Comparison of ENCODE assay signal across 8 cellular contexts in the genomic region with DNA sequence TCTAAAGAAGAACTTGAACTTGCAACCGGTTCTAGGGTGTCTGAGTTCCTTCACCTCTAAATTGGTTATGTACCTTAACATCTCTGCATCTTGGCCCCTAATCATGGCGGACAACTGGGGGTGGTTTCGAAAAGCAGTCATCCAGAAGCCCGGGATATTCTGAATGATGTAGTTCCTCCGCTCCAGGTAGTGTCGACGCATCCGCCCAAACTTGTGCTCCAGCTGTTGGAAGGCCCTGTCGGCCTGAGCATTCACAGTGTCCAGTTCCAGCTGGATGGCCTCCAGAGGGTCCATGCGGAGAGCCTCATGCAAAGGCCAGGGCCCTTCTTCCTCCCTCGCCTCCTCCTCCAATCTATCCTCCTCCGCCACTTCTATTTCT.
DNase-seq lines count a peak whose midpoint lies in the region; ATAC-seq and TF ChIP-seq lines count a peak whose summit lies in the region.

No MANE protein-coding gene starts in this region.

- peak overlapping the region; percentile 96 to 100 (median 100) for H3K4me3 Mint-ChIP-seq in nephron

- peak overlapping the region; percentile 99 to 100 (median 100) for H3K27ac Mint-ChIP-seq in nephron

- H3K36me3 Mint-ChIP-seq in nephron (ENCODE audit: low read depth) = peaks cover 39% of the 10 kb centered on the region

- H3K27ac ChIP-seq in epithelial cell of prostate = peak overlapping the region; percentile 94

- DNase-seq in stimulated activated CD4-positive, alpha-beta T cell treated with anti-CD3 and anti-CD28 coated beads, Interleukin-15, amount 100 ng/mL, for 24 hours = peak; percentile 35
- DNase-seq in stimulated activated CD4-positive, alpha-beta T cell treated with anti-CD3 and anti-CD28 coated beads, Interleukin-4, amount 100 ng/mL, for 4 hours = no peak
- peak; percentile 0 for DNase-seq in SW480 (ENCODE audit: low spot score)
- no peak for DNase-seq in epithelial cell of prostate (ENCODE audit: low read depth, low spot score)

- H3K27me3 Mint-ChIP-seq in nephron (ENCODE audit: low read depth) = no peaks in the 10 kb centered on the region

- peaks cover 60% of the 10 kb centered on the region for H3K4me1 Mint-ChIP-seq in nephron

- H3K9me3 Mint-ChIP-seq in nephron = no peaks in the 10 kb centered on the region

- no peak for TF ChIP-seq CTCF in nephron (IDR thresholded peaks at IDR 0.05; ENCODE audit: unreplicated experiment in 3 of 3)

- no peak for ATAC-seq in HG02610 (IDR thresholded peaks at IDR 0.05; ENCODE audit: unreplicated experiment)
- no peak for ATAC-seq in HG03135 (IDR thresholded peaks at IDR 0.05; ENCODE audit: unreplicated experiment)
- ATAC-seq in HG03280 (IDR thresholded peaks at IDR 0.05; ENCODE audit: unreplicated experiment) = no peak

Comparison
In these comparisons a context has a peak if more than half of its experiments do, and no peak if none do; other contexts are left out.
1. DNase-seq: peak in stimulated activated CD4-positive, alpha-beta T cell treated with anti-CD3 and anti-CD28 coated beads, Interleukin-15, amount 100 ng/mL, for 24 hours (single experiment) and SW480 (single experiment); none in stimulated activated CD4-positive, alpha-beta T cell treated with anti-CD3 and anti-CD28 coated beads, Interleukin-4, amount 100 ng/mL, for 4 hours (0 of 2) and epithelial cell of prostate (single experiment).